Comparison of ENCODE assay signal across 1 cellular context in the genomic region with DNA sequence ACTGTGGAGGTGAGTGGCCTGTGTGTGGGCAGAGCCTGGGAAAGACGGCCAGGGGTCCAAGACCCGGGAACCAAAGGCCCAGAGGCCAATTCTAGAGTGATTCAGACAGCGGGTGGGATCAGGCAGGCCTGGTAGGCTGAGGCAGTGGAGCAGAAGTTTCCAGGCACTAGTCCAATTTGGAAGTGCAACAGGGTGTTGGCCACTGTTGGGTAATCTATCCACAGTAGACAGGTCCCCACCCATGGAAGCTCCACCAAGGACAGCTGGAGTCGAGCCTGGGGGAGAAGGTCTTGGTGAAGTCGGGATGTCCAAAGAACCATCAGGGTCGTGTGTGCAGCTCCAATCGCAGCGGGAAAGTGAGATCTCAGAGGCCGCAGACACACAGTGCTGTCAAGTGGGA.
TF ChIP-seq lines count a peak whose summit lies in the region.

No MANE protein-coding gene starts in this region.

TF ChIP-seq in GM23338, 12 proteins besides CTCF, POLR2A, EP300 and RAD21 (continued from another document):
- TF ChIP-seq, protein P1, sequence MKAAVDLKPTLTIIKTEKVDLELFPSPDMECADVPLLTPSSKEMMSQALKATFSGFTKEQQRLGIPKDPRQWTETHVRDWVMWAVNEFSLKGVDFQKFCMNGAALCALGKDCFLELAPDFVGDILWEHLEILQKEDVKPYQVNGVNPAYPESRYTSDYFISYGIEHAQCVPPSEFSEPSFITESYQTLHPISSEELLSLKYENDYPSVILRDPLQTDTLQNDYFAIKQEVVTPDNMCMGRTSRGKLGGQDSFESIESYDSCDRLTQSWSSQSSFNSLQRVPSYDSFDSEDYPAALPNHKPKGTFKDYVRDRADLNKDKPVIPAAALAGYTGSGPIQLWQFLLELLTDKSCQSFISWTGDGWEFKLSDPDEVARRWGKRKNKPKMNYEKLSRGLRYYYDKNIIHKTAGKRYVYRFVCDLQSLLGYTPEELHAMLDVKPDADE (IDR thresholded peaks at IDR 0.05): no peak
- TF ChIP-seq POLR2AphosphoS5 (IDR thresholded peaks at IDR 0.05; ENCODE audit: low read depth): no peak
- TF ChIP-seq, protein P2, sequence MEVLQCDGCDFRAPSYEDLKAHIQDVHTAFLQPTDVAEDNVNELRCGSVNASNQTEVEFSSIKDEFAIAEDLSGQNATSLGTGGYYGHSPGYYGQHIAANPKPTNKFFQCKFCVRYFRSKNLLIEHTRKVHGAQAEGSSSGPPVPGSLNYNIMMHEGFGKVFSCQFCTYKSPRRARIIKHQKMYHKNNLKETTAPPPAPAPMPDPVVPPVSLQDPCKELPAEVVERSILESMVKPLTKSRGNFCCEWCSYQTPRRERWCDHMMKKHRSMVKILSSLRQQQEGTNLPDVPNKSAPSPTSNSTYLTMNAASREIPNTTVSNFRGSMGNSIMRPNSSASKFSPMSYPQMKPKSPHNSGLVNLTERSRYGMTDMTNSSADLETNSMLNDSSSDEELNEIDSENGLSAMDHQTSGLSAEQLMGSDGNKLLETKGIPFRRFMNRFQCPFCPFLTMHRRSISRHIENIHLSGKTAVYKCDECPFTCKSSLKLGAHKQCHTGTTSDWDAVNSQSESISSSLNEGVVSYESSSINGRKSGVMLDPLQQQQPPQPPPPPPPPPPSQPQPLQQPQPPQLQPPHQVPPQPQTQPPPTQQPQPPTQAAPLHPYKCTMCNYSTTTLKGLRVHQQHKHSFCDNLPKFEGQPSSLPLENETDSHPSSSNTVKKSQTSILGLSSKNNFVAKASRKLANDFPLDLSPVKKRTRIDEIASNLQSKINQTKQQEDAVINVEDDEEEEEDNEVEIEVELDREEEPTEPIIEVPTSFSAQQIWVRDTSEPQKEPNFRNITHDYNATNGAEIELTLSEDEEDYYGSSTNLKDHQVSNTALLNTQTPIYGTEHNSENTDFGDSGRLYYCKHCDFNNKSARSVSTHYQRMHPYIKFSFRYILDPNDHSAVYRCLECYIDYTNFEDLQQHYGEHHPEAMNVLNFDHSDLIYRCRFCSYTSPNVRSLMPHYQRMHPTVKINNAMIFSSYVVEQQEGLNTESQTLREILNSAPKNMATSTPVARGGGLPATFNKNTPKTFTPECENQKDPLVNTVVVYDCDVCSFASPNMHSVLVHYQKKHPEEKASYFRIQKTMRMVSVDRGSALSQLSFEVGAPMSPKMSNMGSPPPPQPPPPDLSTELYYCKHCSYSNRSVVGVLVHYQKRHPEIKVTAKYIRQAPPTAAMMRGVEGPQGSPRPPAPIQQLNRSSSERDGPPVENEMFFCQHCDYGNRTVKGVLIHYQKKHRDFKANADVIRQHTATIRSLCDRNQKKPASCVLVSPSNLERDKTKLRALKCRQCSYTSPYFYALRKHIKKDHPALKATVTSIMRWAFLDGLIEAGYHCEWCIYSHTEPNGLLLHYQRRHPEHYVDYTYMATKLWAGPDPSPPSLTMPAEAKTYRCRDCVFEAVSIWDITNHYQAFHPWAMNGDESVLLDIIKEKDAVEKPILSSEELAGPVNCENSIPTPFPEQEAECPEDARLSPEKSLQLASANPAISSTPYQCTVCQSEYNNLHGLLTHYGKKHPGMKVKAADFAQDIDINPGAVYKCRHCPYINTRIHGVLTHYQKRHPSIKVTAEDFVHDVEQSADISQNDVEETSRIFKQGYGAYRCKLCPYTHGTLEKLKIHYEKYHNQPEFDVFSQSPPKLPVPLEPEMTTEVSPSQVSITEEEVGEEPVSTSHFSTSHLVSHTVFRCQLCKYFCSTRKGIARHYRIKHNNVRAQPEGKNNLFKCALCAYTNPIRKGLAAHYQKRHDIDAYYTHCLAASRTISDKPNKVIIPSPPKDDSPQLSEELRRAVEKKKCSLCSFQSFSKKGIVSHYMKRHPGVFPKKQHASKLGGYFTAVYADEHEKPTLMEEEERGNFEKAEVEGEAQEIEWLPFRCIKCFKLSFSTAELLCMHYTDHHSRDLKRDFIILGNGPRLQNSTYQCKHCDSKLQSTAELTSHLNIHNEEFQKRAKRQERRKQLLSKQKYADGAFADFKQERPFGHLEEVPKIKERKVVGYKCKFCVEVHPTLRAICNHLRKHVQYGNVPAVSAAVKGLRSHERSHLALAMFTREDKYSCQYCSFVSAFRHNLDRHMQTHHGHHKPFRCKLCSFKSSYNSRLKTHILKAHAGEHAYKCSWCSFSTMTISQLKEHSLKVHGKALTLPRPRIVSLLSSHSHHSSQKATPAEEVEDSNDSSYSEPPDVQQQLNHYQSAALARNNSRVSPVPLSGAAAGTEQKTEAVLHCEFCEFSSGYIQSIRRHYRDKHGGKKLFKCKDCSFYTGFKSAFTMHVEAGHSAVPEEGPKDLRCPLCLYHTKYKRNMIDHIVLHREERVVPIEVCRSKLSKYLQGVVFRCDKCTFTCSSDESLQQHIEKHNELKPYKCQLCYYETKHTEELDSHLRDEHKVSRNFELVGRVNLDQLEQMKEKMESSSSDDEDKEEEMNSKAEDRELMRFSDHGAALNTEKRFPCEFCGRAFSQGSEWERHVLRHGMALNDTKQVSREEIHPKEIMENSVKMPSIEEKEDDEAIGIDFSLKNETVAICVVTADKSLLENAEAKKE (CRISPR knock-in tag; IDR thresholded peaks at IDR 0.05): no peak
- TF ChIP-seq ZNF114 (CRISPR knock-in tag; IDR thresholded peaks at IDR 0.05): no peak
- TF ChIP-seq, protein P3, sequence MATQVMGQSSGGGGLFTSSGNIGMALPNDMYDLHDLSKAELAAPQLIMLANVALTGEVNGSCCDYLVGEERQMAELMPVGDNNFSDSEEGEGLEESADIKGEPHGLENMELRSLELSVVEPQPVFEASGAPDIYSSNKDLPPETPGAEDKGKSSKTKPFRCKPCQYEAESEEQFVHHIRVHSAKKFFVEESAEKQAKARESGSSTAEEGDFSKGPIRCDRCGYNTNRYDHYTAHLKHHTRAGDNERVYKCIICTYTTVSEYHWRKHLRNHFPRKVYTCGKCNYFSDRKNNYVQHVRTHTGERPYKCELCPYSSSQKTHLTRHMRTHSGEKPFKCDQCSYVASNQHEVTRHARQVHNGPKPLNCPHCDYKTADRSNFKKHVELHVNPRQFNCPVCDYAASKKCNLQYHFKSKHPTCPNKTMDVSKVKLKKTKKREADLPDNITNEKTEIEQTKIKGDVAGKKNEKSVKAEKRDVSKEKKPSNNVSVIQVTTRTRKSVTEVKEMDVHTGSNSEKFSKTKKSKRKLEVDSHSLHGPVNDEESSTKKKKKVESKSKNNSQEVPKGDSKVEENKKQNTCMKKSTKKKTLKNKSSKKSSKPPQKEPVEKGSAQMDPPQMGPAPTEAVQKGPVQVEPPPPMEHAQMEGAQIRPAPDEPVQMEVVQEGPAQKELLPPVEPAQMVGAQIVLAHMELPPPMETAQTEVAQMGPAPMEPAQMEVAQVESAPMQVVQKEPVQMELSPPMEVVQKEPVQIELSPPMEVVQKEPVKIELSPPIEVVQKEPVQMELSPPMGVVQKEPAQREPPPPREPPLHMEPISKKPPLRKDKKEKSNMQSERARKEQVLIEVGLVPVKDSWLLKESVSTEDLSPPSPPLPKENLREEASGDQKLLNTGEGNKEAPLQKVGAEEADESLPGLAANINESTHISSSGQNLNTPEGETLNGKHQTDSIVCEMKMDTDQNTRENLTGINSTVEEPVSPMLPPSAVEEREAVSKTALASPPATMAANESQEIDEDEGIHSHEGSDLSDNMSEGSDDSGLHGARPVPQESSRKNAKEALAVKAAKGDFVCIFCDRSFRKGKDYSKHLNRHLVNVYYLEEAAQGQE (IDR thresholded peaks at IDR 0.05; ENCODE audit: unreplicated experiment): no peak
- no peak for TF ChIP-seq NANOG (IDR thresholded peaks at IDR 0.05; ENCODE audit: borderline replicate concordance)
- TF ChIP-seq JUNB (IDR thresholded peaks at IDR 0.05; ENCODE audit: unreplicated experiment): no peak
